In the genomic region with DNA sequence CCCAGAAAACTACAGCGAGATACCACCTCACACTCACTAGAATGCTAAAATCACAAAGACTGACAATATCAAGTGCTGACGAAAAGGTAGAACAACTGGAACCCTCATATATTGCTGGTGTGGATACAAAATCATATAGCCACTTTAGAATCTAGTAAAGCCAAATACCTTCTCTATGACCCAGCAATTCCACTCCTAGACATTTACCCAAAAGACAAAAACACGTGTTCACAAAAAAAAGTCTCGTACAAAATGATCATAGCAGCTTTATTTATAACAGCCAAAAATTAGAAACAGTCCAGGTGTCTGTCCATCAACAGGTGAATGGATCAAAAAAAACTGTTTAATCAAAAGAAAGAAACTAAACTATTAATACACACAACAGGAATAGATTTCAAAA, we compare ENCODE assay signal across 20 cellular contexts.
"Had no signal": no experiment of that assay in that cellular context is flagged by ENCODE, and none has a peak within 500 bp of the region (broad histone marks: within the 10 kb centered on the region; RNA-seq: fewer than 3 reads in every experiment).

No MANE protein-coding gene starts in this region.

- H3K27me3 ChIP-seq: cardiac muscle cell, gastroesophageal sphincter, hepatocyte, vagina had no signal

- H3K4me1 Mint-ChIP-seq: activated CD4-positive, alpha-beta memory T cell treated with anti-CD3 and anti-CD28 coated beads, Interleukin-2, amount 10 ng/mL, durations not matched to agents 7 days and 5 days; activated CD4-positive, alpha-beta T cell treated with anti-CD3 and anti-CD28 coated beads for 36 hours; activated naive CD8-positive, alpha-beta T cell treated with anti-CD3 and anti-CD28 coated beads, Interleukin-2, amount 10 ng/mL, durations not matched to agents 7 days and 5 days had no signal

- H3K4me3 Mint-ChIP-seq: activated CD4-positive, alpha-beta memory T cell treated with anti-CD3 and anti-CD28 coated beads, Interleukin-2, amount 10 ng/mL, durations not matched to agents 7 days and 5 days; activated CD4-positive, alpha-beta T cell treated with anti-CD3 and anti-CD28 coated beads for 36 hours; activated naive CD8-positive, alpha-beta T cell treated with anti-CD3 and anti-CD28 coated beads, Interleukin-2, amount 10 ng/mL, durations not matched to agents 7 days and 5 days; activated T-cell treated with anti-CD3 and anti-CD28 coated beads, Interleukin-2, amount 50 U/mL, for 72 hours; T-helper 2 cell treated with Interferon-gamma antibody and Interleukin-4, amounts not matched to agents 5 μg/mL and 100 μg/mL, for 36 hours had no signal

- H3K9me3 ChIP-seq: gastroesophageal sphincter, vagina had no signal

- ATAC-seq: activated CD4-positive, alpha-beta T cell treated with anti-CD3 and anti-CD28 coated beads for 36 hours; activated T-cell treated with anti-CD3 and anti-CD28 coated beads, Interleukin-2, amount 50 U/mL, for 72 hours; gastroesophageal sphincter; stimulated activated naive CD8-positive, alpha-beta T cell treated with anti-CD3 and anti-CD28 coated beads, Interleukin-15, Interleukin-2, amounts not matched to agents 100 U/mL and 50 U/mL, for 24 hours had no signal

- H3K79me2 ChIP-seq: hepatocyte had no signal

- FAIRE-seq: kidney had no signal

- H3K9me3 Mint-ChIP-seq: T-helper 2 cell treated with Interferon-gamma antibody and Interleukin-4, amounts not matched to agents 5 μg/mL and 100 μg/mL, for 36 hours had no signal

- DNase-seq: activated CD4-positive, alpha-beta memory T cell treated with anti-CD3 and anti-CD28 coated beads, Interleukin-2, amount 10 ng/mL, durations not matched to agents 7 days and 5 days; activated CD4-positive, alpha-beta T cell treated with anti-CD3 and anti-CD28 coated beads for 36 hours; activated CD8-positive, alpha-beta memory T cell treated with anti-CD3 and anti-CD28 coated beads, Interleukin-2, amount 50 U/mL, for 4 hours; activated gamma-delta T cell treated with Interleukin-2 at 50 U/mL for 16 hours; activated naive CD8-positive, alpha-beta T cell treated with anti-CD3 and anti-CD28 coated beads, Interleukin-2, amount 10 ng/mL, durations not matched to agents 7 days and 5 days; activated T-cell treated with anti-CD3 and anti-CD28 coated beads, Interleukin-2, amount 50 U/mL, for 72 hours; aorta; effector memory CD4-positive, alpha-beta T cell; kidney; midbrain; occipital lobe; stimulated activated CD4-positive, alpha-beta T cell treated with anti-CD3 and anti-CD28 coated beads, Interleukin-2, amount 100 ng/mL, for 48 hours; stimulated activated CD8-positive, alpha-beta memory T cell treated with anti-CD3 and anti-CD28 coated beads, Interleukin-4, amount 100 ng/mL, for 48 hours; stimulated activated naive CD8-positive, alpha-beta T cell treated with anti-CD3 and anti-CD28 coated beads, Interleukin-15, Interleukin-2, amounts not matched to agents 100 U/mL and 50 U/mL, for 24 hours had no signal

- H3K36me3 ChIP-seq: cardiac muscle cell, gastroesophageal sphincter, vagina had no signal

- H3K4me3 ChIP-seq: cardiac muscle cell, hepatocyte had no signal

- H3K27me3 Mint-ChIP-seq: activated CD4-positive, alpha-beta T cell treated with anti-CD3 and anti-CD28 coated beads for 36 hours; activated naive CD8-positive, alpha-beta T cell treated with anti-CD3 and anti-CD28 coated beads, Interleukin-2, amount 10 ng/mL, durations not matched to agents 7 days and 5 days had no signal

- H3K27ac ChIP-seq: cardiac muscle cell, epithelial cell of prostate had no signal

- H3K27ac Mint-ChIP-seq: activated CD4-positive, alpha-beta memory T cell treated with anti-CD3 and anti-CD28 coated beads, Interleukin-2, amount 10 ng/mL, durations not matched to agents 7 days and 5 days; activated CD4-positive, alpha-beta T cell treated with anti-CD3 and anti-CD28 coated beads for 36 hours; activated naive CD8-positive, alpha-beta T cell treated with anti-CD3 and anti-CD28 coated beads, Interleukin-2, amount 10 ng/mL, durations not matched to agents 7 days and 5 days; activated T-cell treated with anti-CD3 and anti-CD28 coated beads, Interleukin-2, amount 50 U/mL, for 72 hours; T-helper 2 cell treated with Interferon-gamma antibody and Interleukin-4, amounts not matched to agents 5 μg/mL and 100 μg/mL, for 36 hours had no signal
